ENCODE assay signal across 21 cellular contexts in the genomic region with DNA sequence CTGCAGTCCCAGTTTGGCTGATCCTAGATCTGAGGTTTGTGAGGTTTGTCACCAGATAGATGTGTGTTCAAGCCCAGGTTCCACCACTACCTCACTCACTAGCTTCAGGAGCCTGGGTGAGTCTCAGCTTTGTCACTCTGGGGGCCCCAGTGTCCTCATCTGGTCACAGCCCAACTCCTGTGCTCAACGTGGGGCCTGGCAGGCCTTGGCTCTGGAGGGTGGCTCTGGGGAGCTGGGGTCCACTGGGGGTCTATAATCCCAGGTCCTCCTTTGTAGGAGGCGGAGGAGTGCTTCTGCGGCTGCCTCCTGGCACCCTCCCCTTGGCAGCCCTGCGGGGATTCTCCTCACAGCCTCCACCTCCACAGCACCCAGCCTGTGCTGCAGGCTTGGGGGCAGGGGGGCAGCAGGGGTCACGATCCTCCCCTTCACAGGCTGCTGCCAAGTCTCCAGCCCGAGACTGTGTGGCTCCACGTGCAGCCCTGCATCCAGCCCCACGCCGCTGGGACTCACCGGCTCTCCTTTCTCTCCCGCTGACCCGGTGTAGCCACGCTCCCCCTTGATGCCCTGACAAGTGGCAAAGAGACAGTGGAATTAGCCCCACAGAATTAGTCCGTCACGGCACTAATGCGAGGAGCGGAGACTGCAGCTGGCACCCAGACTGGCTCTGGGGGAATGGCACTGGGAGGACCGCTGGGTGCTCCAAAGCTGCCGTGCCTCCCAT. TPM values are rescaled to one million over a fixed set of nuclear protein-coding genes. Genes with fewer than 3 reads are reported as not detected.
DNase-seq lines count a peak whose midpoint lies in the region; ATAC-seq and TF ChIP-seq lines count a peak whose summit lies in the region.
"Had no signal": no experiment of that assay in that cellular context is flagged by ENCODE, and none has a peak within 500 bp of the region (broad histone marks: within the 10 kb centered on the region; RNA-seq: fewer than 3 reads in every experiment).

No MANE protein-coding gene starts in this region.

- TF ChIP-seq CTCF in H9 (conservative IDR thresholded peaks at IDR 0.05) (no peak), WERI-Rb-1 (IDR thresholded peaks at IDR 0.05; ENCODE audit: low read depth, low read length) (no peak)

- H4K91ac ChIP-seq in H9 (ENCODE audit: insufficient read length, low read depth, low read length): no peak overlapping the region

- H3K79me1 ChIP-seq in H9 (ENCODE audit: insufficient read depth, low read depth, low read length, poor library complexity, severe bottlenecking): no peaks in the 10 kb centered on the region

- H3K4me3 Mint-ChIP-seq in H9: no peak overlapping the region
- no peak overlapping the region for H3K4me3 Mint-ChIP-seq in natural killer cell treated with Interleukin-12 subunit alpha and Interleukin-12 subunit beta and Interleukin-15 and Interleukin-18, amount 100 ng/mL, for 72 hours
- H3K4me3 Mint-ChIP-seq: activated CD4-positive, alpha-beta T cell treated with anti-CD3 and anti-CD28 coated beads for 36 hours; activated CD8-positive, alpha-beta memory T cell treated with anti-CD3 and anti-CD28 coated beads, Interleukin-2, amount 10 ng/mL, durations not matched to agents 7 days and 5 days; naive B cell; stimulated activated memory B cell treated with anti-CD40 and anti-IgM and Interleukin-4, amounts not matched to agents 10 μg/mL and 1 μg/mL and 100 μg/mL, for 72 hours had no signal

- 0 out of 7 replicates have a peak overlapping the region, but pooled peaks of 1 of the 3 experiments have one; percentile 76 for H3K27ac Mint-ChIP-seq in H9
- H3K27ac Mint-ChIP-seq in natural killer cell treated with Interleukin-12 subunit alpha and Interleukin-12 subunit beta and Interleukin-15 and Interleukin-18, amount 100 ng/mL, for 72 hours: peak overlapping the region in 1 of 2 donors; percentile 41
- H3K27ac Mint-ChIP-seq: activated CD4-positive, alpha-beta T cell treated with anti-CD3 and anti-CD28 coated beads for 36 hours; activated CD8-positive, alpha-beta memory T cell treated with anti-CD3 and anti-CD28 coated beads, Interleukin-2, amount 10 ng/mL, durations not matched to agents 7 days and 5 days; stimulated activated memory B cell treated with anti-CD40 and anti-IgM and Interleukin-4, amounts not matched to agents 10 μg/mL and 1 μg/mL and 100 μg/mL, for 72 hours had no signal

- H3K27me3 Mint-ChIP-seq in H9 (ENCODE audit: low read depth): peaks cover 5% of the 10 kb centered on the region
- H3K27me3 Mint-ChIP-seq in natural killer cell treated with Interleukin-12 subunit alpha and Interleukin-12 subunit beta and Interleukin-15 and Interleukin-18, amount 100 ng/mL, for 72 hours: peaks cover 20 to 26% of the 10 kb centered on the region in 2 donors

- no peak overlapping the region for H2BK15ac ChIP-seq in H9 (ENCODE audit: low read depth, low read length)

- H3K27me3 ChIP-seq in H9 (ENCODE audit: insufficient read depth, low read length): no peaks in the 10 kb centered on the region
- no peaks in the 10 kb centered on the region for H3K27me3 ChIP-seq in WERI-Rb-1 (ENCODE audit: insufficient read depth, low read depth, severe bottlenecking)
- peaks cover 3% of the 10 kb centered on the region; the same call in 1 of the 2 replicates for H3K27me3 ChIP-seq in iPS-20b (ENCODE audit: insufficient read depth, low read length)
- no peaks in the 10 kb centered on the region for H3K27me3 ChIP-seq in stomach smooth muscle (ENCODE audit: control insufficient read depth in 1 of 2, insufficient read depth in 2 of 2, low read length in 2 of 2)

- H4K8ac ChIP-seq in H9 (replicated peaks; ENCODE audit: insufficient read length, low read depth, low read length): no peak overlapping the region

- H3K9me3 Mint-ChIP-seq in H9: no peaks in the 10 kb centered on the region; a peak in 1 of 5 replicates
- H3K9me3 Mint-ChIP-seq in natural killer cell treated with Interleukin-12 subunit alpha and Interleukin-12 subunit beta and Interleukin-15 and Interleukin-18, amount 100 ng/mL, for 72 hours: no peaks in the 10 kb centered on the region
- H3K9me3 Mint-ChIP-seq: naive B cell; stimulated activated memory B cell treated with anti-CD40 and anti-IgM and Interleukin-4, amounts not matched to agents 10 μg/mL and 1 μg/mL and 100 μg/mL, for 72 hours had no signal

- H2AK5ac ChIP-seq in H9 (ENCODE audit: insufficient read length, low read length): no peak overlapping the region

- H3K9ac ChIP-seq in H9 (ENCODE audit: extremely low read depth, insufficient read length, low read length): no peak overlapping the region
- H3K9ac ChIP-seq in iPS-20b (ENCODE audit: low read depth, low read length): peak overlapping the region; percentile 45
- peak overlapping the region in 1 of 2 donors; percentile 13 for H3K9ac ChIP-seq in stomach smooth muscle (ENCODE audit: low read length in 2 of 2)

- H2BK12ac ChIP-seq in H9 (ENCODE audit: insufficient read length, low read depth, low read length): no peak overlapping the region

- H2BK5ac ChIP-seq in H9 (ENCODE audit: insufficient read length, low read length): no peak overlapping the region

- no peak overlapping the region for H2BK120ac ChIP-seq in H9 (ENCODE audit: low read depth, low read length, poor library complexity, severe bottlenecking)

- H4K5ac ChIP-seq in H9 (ENCODE audit: insufficient read length, low read depth, low read length): no peak overlapping the region

- H3K4me1 Mint-ChIP-seq in H9: peaks cover 28 to 35% of the 10 kb centered on the region in 2 experiments
- peaks cover 13 to 22% of the 10 kb centered on the region in 2 donors for H3K4me1 Mint-ChIP-seq in natural killer cell treated with Interleukin-12 subunit alpha and Interleukin-12 subunit beta and Interleukin-15 and Interleukin-18, amount 100 ng/mL, for 72 hours (ENCODE audit: low read depth in 2 of 2)

- H3K14ac ChIP-seq in H9 (ENCODE audit: insufficient read depth, low read length): peak overlapping the region; percentile 52

- WGBS in H9 (ENCODE audit: extremely low coverage, insufficient read length, low lambda C conversion rate): no CpG with 5 or more reads among the region's 19 CpGs

- H3K4me1 ChIP-seq in H9 (ENCODE audit: insufficient read depth, low read length) (no peaks in the 10 kb centered on the region; the same call in 1 of the 2 replicates), iPS-20b (ENCODE audit: insufficient read depth, low read length) (no peaks in the 10 kb centered on the region; the same call in 1 of the 2 replicates), stomach smooth muscle (ENCODE audit: control insufficient read depth, insufficient read depth, low read length) (peaks cover 71% of the 10 kb centered on the region)

- H3K36me3 ChIP-seq in WERI-Rb-1 (no peaks in the 10 kb centered on the region; the same call in 1 of the 2 replicates), iPS-20b (ENCODE audit: insufficient read depth, low read depth, low read length) (no peaks in the 10 kb centered on the region), stomach smooth muscle (ENCODE audit: control insufficient read depth in 2 of 2, insufficient read depth in 2 of 2, low read length in 2 of 2) (peaks cover 3 to 11% of the 10 kb centered on the region in 2 donors)

- ATAC-seq in natural killer cell treated with Interleukin-12 subunit alpha and Interleukin-12 subunit beta and Interleukin-15 and Interleukin-18, amount 100 ng/mL, for 72 hours: no peak
- no peak for ATAC-seq in HG03159 (IDR thresholded peaks at IDR 0.05; ENCODE audit: unreplicated experiment)
- ATAC-seq: activated CD4-positive, alpha-beta T cell treated with anti-CD3 and anti-CD28 coated beads for 36 hours; activated CD8-positive, alpha-beta memory T cell treated with anti-CD3 and anti-CD28 coated beads, Interleukin-2, amount 10 ng/mL, durations not matched to agents 7 days and 5 days; left lobe of liver; psoas muscle; stimulated activated memory B cell treated with anti-CD40 and anti-IgM and Interleukin-4, amounts not matched to agents 10 μg/mL and 1 μg/mL and 100 μg/mL, for 72 hours had no signal

- H3K4me3 ChIP-seq in WERI-Rb-1 (ENCODE audit: low read depth, low read length) (no peak overlapping the region), iPS-20b (ENCODE audit: low read length) (no peak overlapping the region), stomach smooth muscle (ENCODE audit: low read length in 2 of 2) (no peak overlapping the region)
- H3K4me3 ChIP-seq: psoas muscle had no signal

- H3K36me3 Mint-ChIP-seq in H9 (ENCODE audit: insufficient read depth in 1 of 3, low read depth in 3 of 3): no peaks in the 10 kb centered on the region
- no peaks in the 10 kb centered on the region for H3K36me3 Mint-ChIP-seq in natural killer cell treated with Interleukin-12 subunit alpha and Interleukin-12 subunit beta and Interleukin-15 and Interleukin-18, amount 100 ng/mL, for 72 hours
- H3K36me3 Mint-ChIP-seq: activated CD8-positive, alpha-beta memory T cell treated with anti-CD3 and anti-CD28 coated beads, Interleukin-2, amount 10 ng/mL, durations not matched to agents 7 days and 5 days; stimulated activated memory B cell treated with anti-CD40 and anti-IgM and Interleukin-4, amounts not matched to agents 10 μg/mL and 1 μg/mL and 100 μg/mL, for 72 hours had no signal

- H3K9me3 ChIP-seq in H9 (ENCODE audit: control insufficient read depth, low read depth, low read length) (no peaks in the 10 kb centered on the region), WERI-Rb-1 (ENCODE audit: severe bottlenecking) (no peaks in the 10 kb centered on the region), iPS-20b (ENCODE audit: insufficient read depth, low read depth, low read length) (no peaks in the 10 kb centered on the region), stomach smooth muscle (ENCODE audit: control insufficient read depth in 2 of 2, low read length in 2 of 2) (no peaks in the 10 kb centered on the region)
- H3K9me3 ChIP-seq: psoas muscle had no signal

- H3K18ac ChIP-seq in H9 (ENCODE audit: insufficient read length, low read depth, low read length): no peak overlapping the region

- no peaks in the 10 kb centered on the region for H3K23me2 ChIP-seq in H9 (ENCODE audit: insufficient read length, low read depth, low read length, poor library complexity, severe bottlenecking)

- no peaks in the 10 kb centered on the region for H3K79me2 ChIP-seq in H9 (ENCODE audit: insufficient read depth, low read length)

- no peak for DNase-seq in H9
- no peak for DNase-seq in WERI-Rb-1
- no peak for DNase-seq in hippocampal formation (lab: John Stamatoyannopoulos, UW)
- DNase-seq in natural killer cell treated with Interleukin-12 subunit alpha and Interleukin-12 subunit beta and Interleukin-15 and Interleukin-18, amount 100 ng/mL, for 72 hours (ENCODE audit: low spot score): no peak
- no peak for DNase-seq in SKM-1 treated with dmso at 0.1 percent for 144 hours (lab: John Stamatoyannopoulos, UW; ENCODE audit: unreplicated experiment)
- DNase-seq: activated CD4-positive, alpha-beta T cell treated with anti-CD3 and anti-CD28 coated beads for 36 hours; activated CD8-positive, alpha-beta memory T cell treated with anti-CD3 and anti-CD28 coated beads, Interleukin-2, amount 10 ng/mL, durations not matched to agents 7 days and 5 days; activated effector memory CD4-positive, alpha-beta T cell treated with Interleukin-2 at 50 U/mL for 16 hours; cerebellar nuclear complex; MV-4-11; naive B cell; NCI-H2029 treated with DMSO at 0.1 percent for 48 hours; psoas muscle had no signal

- no peak overlapping the region for H3K4me2 ChIP-seq in H9 (ENCODE audit: insufficient read depth, insufficient read length, low read length)

- no peak overlapping the region for H3T11ph ChIP-seq in H9 (ENCODE audit: low read length)

- H3K23ac ChIP-seq in H9 (ENCODE audit: insufficient read length, low read depth, low read length): no peak overlapping the region

- H3K56ac ChIP-seq in H9 (ENCODE audit: insufficient read length, low read depth, low read length): no peak overlapping the region

- H2AFZ ChIP-seq in H9 (ENCODE audit: low read length): no peak overlapping the region

- H2BK20ac ChIP-seq in H9 (ENCODE audit: low read depth, low read length, poor library complexity, severe bottlenecking): no peak overlapping the region

- H3K27ac ChIP-seq in H9 (ENCODE audit: insufficient read length, low read depth, low read length) (no peak overlapping the region), WERI-Rb-1 (peak overlapping the region; percentile 91), iPS-20b (ENCODE audit: low read length) (no peak overlapping the region), stomach smooth muscle (ENCODE audit: low read length) (peak overlapping the region; percentile 53)
- H3K27ac ChIP-seq: HL-60, psoas muscle had no signal

- peaks cover 4% of the 10 kb centered on the region for H4K20me1 ChIP-seq in H9 (ENCODE audit: control insufficient read depth, insufficient read depth, insufficient read length)

- no peak overlapping the region for H3K4ac ChIP-seq in H9 (ENCODE audit: low read depth, low read length)

RNA-seq across cellular contexts. Expression of a gene that starts 22.5 kb away (rescaled TPM):
- 40.3 and 43.3 TPM in 2 replicates for total RNA-seq in H9 (2021)
- 10 to 100 TPM; 45.5 to 55.9 TPM for total RNA-seq in natural killer cell treated with Interleukin-12 subunit alpha and Interleukin-12 subunit beta and Interleukin-15 and Interleukin-18, amount 100 ng/mL, for 72 hours

RNA-seq across cellular contexts. Expression of a gene that starts 36.6 kb away (rescaled TPM):
- total RNA-seq in H9 (2021): 6.2 and 6.5 TPM in 2 replicates
- 1 to 10 TPM in 1 of 2 donors, under 1 TPM in 1; 0.73 to 1.6 TPM for total RNA-seq in natural killer cell treated with Interleukin-12 subunit alpha and Interleukin-12 subunit beta and Interleukin-15 and Interleukin-18, amount 100 ng/mL, for 72 hours
- total RNA-seq: activated CD8-positive, alpha-beta memory T cell treated with anti-CD3 and anti-CD28 coated beads, Interleukin-2, amount 10 ng/mL, durations not matched to agents 7 days and 5 days; OCI-LY7 had no signal

RNA-seq across cellular contexts. Expression of a gene that starts 49.7 kb away (rescaled TPM):
- not detected in 2 replicates for total RNA-seq in H9 (2021)
- not detected for total RNA-seq in natural killer cell treated with Interleukin-12 subunit alpha and Interleukin-12 subunit beta and Interleukin-15 and Interleukin-18, amount 100 ng/mL, for 72 hours
- total RNA-seq: activated CD4-positive, alpha-beta T cell treated with anti-CD3 and anti-CD28 coated beads for 36 hours; activated CD8-positive, alpha-beta memory T cell treated with anti-CD3 and anti-CD28 coated beads, Interleukin-2, amount 10 ng/mL, durations not matched to agents 7 days and 5 days; left lobe of liver; NCI-H460; OCI-LY7 had no signal

Comparison
In these comparisons a context has a peak if more than half of its experiments do, and no peak if none do; other contexts are left out.
1. H3K27ac ChIP-seq: peak in WERI-Rb-1 (single experiment) and stomach smooth muscle (single experiment); none in H9 (single experiment) and iPS-20b (single experiment).